Comparison of ENCODE assay signal across 1 cellular context in the genomic region with DNA sequence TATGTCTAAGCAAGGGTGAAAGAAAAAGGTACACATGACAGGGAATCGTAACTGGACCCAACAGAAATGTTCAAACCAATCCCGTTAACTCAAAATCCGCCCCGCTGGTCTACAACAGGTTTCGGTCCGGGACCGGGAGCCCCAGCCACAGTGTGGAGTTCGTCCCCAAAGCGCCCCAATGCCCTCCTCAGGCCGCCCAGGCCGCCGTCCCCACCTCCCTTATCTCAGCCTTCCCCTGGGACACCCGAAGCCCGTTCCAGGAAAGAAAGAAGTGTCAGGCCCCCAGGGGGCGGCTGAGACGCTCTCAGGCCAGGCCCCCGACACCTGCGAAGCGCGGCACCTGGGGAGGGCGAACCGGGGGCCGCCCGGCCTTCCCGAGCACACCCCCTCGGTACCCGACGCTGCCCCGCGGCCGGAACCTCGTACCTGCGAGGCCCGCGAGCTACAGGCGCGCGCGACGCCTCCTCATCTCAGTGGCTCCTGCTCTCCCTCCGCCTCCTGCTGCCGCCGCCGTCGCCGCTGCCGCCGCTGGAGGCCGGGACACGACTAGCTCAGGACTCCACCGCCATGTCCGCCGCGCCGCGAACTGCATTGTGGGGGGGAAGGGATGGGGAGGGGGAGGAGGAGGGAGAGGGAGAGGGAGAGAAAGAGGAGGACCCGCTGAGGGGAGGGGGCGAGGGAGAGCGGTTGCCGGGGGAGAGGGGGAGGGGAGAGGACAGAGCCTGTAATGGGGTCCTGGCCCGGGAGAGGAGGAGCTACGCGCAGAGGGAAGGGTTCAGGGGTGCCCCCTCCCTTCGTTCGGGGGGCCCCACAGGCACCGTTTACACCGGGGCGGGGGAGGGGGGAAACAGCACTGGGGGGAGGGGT.
TF ChIP-seq lines count a peak whose summit lies in the region.

Gene TUT4, minus strand, starts transcription at position 588 of the 867 bp plus-strand sequence. CDS start 26,812 bp downstream, outside the sequence.

TF ChIP-seq in K562, 482 proteins besides CTCF, POLR2A, EP300 and RAD21 (continued from another document and continues in another):
- TF ChIP-seq, protein P1, sequence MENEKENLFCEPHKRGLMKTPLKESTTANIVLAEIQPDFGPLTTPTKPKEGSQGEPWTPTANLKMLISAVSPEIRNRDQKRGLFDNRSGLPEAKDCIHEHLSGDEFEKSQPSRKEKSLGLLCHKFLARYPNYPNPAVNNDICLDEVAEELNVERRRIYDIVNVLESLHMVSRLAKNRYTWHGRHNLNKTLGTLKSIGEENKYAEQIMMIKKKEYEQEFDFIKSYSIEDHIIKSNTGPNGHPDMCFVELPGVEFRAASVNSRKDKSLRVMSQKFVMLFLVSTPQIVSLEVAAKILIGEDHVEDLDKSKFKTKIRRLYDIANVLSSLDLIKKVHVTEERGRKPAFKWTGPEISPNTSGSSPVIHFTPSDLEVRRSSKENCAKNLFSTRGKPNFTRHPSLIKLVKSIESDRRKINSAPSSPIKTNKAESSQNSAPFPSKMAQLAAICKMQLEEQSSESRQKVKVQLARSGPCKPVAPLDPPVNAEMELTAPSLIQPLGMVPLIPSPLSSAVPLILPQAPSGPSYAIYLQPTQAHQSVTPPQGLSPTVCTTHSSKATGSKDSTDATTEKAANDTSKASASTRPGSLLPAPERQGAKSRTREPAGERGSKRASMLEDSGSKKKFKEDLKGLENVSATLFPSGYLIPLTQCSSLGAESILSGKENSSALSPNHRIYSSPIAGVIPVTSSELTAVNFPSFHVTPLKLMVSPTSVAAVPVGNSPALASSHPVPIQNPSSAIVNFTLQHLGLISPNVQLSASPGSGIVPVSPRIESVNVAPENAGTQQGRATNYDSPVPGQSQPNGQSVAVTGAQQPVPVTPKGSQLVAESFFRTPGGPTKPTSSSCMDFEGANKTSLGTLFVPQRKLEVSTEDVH (IDR thresholded peaks at IDR 0.05; ENCODE audit: low read depth, partially characterized antibody) = no peak
- TF ChIP-seq E2F1 (CRISPR knock-in tag; IDR thresholded peaks at IDR 0.05) (no peak), SMAD3 (CRISPR knock-in tag; conservative IDR thresholded peaks at IDR 0.05) (no peak; the same call in 1 of the 2 replicates), DACH1 (IDR thresholded peaks at IDR 0.05; ENCODE audit: partially characterized antibody) (no peak), U2AF2 (optimal IDR thresholded peaks at IDR 0.05; ENCODE audit: low read depth, low read length) (no peak), MAFG (tag; conservative IDR thresholded peaks at IDR 0.05) (no peak), NFIX (CRISPR knock-in tag; IDR thresholded peaks at IDR 0.05; ENCODE audit: low read depth) (no peak), ELK1 (CRISPR knock-in tag; IDR thresholded peaks at IDR 0.05) (no peak), ATF4 (CRISPR knock-in tag; IDR thresholded peaks at IDR 0.05) (0 out of 2 replicates have a peak, but pooled peaks have one; percentile 13)
- TF ChIP-seq, protein P2, sequence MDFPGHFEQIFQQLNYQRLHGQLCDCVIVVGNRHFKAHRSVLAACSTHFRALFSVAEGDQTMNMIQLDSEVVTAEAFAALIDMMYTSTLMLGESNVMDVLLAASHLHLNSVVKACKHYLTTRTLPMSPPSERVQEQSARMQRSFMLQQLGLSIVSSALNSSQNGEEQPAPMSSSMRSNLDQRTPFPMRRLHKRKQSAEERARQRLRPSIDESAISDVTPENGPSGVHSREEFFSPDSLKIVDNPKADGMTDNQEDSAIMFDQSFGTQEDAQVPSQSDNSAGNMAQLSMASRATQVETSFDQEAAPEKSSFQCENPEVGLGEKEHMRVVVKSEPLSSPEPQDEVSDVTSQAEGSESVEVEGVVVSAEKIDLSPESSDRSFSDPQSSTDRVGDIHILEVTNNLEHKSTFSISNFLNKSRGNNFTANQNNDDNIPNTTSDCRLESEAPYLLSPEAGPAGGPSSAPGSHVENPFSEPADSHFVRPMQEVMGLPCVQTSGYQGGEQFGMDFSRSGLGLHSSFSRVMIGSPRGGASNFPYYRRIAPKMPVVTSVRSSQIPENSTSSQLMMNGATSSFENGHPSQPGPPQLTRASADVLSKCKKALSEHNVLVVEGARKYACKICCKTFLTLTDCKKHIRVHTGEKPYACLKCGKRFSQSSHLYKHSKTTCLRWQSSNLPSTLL (IDR thresholded peaks at IDR 0.05) = no peak
- TF ChIP-seq, protein P3, sequence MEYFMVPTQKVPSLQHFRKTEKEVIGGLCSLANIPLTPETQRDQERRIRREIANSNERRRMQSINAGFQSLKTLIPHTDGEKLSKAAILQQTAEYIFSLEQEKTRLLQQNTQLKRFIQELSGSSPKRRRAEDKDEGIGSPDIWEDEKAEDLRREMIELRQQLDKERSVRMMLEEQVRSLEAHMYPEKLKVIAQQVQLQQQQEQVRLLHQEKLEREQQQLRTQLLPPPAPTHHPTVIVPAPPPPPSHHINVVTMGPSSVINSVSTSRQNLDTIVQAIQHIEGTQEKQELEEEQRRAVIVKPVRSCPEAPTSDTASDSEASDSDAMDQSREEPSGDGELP (CRISPR knock-in tag; IDR thresholded peaks at IDR 0.05; ENCODE audit: borderline replicate concordance) = peak; percentile 68; the same call in 1 of the 2 replicates
- TF ChIP-seq, protein P4, sequence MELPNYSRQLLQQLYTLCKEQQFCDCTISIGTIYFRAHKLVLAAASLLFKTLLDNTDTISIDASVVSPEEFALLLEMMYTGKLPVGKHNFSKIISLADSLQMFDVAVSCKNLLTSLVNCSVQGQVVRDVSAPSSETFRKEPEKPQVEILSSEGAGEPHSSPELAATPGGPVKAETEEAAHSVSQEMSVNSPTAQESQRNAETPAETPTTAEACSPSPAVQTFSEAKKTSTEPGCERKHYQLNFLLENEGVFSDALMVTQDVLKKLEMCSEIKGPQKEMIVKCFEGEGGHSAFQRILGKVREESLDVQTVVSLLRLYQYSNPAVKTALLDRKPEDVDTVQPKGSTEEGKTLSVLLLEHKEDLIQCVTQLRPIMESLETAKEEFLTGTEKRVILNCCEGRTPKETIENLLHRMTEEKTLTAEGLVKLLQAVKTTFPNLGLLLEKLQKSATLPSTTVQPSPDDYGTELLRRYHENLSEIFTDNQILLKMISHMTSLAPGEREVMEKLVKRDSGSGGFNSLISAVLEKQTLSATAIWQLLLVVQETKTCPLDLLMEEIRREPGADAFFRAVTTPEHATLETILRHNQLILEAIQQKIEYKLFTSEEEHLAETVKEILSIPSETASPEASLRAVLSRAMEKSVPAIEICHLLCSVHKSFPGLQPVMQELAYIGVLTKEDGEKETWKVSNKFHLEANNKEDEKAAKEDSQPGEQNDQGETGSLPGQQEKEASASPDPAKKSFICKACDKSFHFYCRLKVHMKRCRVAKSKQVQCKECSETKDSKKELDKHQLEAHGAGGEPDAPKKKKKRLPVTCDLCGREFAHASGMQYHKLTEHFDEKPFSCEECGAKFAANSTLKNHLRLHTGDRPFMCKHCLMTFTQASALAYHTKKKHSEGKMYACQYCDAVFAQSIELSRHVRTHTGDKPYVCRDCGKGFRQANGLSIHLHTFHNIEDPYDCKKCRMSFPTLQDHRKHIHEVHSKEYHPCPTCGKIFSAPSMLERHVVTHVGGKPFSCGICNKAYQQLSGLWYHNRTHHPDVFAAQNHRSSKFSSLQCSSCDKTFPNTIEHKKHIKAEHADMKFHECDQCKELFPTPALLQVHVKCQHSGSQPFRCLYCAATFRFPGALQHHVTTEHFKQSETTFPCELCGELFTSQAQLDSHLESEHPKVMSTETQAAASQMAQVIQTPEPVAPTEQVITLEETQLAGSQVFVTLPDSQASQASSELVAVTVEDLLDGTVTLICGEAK (IDR thresholded peaks at IDR 0.05) = no peak
- TF ChIP-seq, protein P4 (CRISPR knock-in tag; IDR thresholded peaks at IDR 0.05) = no peak
- TF ChIP-seq, protein P5, sequence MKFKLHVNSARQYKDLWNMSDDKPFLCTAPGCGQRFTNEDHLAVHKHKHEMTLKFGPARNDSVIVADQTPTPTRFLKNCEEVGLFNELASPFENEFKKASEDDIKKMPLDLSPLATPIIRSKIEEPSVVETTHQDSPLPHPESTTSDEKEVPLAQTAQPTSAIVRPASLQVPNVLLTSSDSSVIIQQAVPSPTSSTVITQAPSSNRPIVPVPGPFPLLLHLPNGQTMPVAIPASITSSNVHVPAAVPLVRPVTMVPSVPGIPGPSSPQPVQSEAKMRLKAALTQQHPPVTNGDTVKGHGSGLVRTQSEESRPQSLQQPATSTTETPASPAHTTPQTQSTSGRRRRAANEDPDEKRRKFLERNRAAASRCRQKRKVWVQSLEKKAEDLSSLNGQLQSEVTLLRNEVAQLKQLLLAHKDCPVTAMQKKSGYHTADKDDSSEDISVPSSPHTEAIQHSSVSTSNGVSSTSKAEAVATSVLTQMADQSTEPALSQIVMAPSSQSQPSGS (CRISPR knock-in tag; IDR thresholded peaks at IDR 0.05) = no peak
- TF ChIP-seq, protein P6, sequence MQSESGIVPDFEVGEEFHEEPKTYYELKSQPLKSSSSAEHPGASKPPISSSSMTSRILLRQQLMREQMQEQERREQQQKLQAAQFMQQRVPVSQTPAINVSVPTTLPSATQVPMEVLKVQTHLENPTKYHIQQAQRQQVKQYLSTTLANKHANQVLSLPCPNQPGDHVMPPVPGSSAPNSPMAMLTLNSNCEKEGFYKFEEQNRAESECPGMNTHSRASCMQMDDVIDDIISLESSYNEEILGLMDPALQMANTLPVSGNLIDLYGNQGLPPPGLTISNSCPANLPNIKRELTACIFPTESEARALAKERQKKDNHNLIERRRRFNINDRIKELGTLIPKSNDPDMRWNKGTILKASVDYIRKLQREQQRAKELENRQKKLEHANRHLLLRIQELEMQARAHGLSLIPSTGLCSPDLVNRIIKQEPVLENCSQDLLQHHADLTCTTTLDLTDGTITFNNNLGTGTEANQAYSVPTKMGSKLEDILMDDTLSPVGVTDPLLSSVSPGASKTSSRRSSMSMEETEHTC (IDR thresholded peaks at IDR 0.05) = no peak
- TF ChIP-seq, protein P7, sequence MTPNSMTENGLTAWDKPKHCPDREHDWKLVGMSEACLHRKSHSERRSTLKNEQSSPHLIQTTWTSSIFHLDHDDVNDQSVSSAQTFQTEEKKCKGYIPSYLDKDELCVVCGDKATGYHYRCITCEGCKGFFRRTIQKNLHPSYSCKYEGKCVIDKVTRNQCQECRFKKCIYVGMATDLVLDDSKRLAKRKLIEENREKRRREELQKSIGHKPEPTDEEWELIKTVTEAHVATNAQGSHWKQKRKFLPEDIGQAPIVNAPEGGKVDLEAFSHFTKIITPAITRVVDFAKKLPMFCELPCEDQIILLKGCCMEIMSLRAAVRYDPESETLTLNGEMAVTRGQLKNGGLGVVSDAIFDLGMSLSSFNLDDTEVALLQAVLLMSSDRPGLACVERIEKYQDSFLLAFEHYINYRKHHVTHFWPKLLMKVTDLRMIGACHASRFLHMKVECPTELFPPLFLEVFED (CRISPR knock-in tag; conservative IDR thresholded peaks at IDR 0.05) = no peak
- TF ChIP-seq, protein P8, sequence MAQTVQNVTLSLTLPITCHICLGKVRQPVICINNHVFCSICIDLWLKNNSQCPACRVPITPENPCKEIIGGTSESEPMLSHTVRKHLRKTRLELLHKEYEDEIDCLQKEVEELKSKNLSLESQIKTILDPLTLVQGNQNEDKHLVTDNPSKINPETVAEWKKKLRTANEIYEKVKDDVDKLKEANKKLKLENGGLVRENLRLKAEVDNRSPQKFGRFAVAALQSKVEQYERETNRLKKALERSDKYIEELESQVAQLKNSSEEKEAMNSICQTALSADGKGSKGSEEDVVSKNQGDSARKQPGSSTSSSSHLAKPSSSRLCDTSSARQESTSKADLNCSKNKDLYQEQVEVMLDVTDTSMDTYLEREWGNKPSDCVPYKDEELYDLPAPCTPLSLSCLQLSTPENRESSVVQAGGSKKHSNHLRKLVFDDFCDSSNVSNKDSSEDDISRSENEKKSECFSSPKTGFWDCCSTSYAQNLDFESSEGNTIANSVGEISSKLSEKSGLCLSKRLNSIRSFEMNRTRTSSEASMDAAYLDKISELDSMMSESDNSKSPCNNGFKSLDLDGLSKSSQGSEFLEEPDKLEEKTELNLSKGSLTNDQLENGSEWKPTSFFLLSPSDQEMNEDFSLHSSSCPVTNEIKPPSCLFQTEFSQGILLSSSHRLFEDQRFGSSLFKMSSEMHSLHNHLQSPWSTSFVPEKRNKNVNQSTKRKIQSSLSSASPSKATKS (CRISPR knock-in tag; IDR thresholded peaks at IDR 0.05) = no peak
